ENCODE assay signal across 8 cellular contexts in the genomic region with DNA sequence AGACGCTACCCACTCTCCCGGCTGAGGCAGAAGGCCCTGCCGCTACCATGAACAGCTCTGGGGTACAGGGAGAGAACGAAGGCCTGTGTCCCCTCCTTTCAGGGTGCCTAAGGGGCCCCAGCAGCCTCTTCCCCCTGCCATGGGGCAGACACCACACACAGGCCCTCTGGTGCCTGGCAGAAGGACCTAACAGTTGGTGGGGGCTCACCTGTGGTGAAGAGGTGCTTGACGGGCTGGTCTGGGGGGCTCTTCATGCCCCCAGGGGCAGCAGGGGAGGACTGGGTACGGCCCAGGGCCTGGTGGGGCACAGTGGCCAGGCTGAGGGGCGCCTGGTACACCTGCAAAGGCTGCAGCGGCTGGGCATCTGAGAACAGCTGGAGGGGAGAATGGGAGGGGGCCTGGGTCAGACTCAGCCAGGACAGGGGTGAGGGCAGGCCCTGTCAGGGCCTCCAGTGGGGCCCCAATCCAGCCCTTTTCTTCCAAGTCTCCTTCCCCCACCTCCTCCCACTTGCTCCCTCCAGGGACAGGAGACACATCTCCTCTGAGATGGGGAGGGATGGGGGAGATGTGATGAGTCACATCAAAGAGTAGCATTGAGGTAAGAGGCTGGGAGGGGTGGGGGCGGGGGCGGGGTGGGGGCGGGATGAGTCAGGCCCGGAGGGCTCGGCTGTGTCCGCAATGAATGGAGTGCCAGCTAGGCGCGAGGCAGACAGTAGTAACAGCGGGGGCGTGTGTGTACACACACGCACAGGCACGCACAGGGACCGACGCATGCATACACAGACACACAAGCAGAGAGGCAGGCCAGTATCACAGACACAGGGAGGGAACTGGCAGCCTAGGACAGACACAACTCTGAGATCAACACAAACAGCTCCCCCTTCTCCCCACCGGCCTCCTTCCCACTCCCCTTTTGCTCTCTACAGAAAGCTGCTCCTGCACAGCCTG. TPM values are rescaled to one million over a fixed set of nuclear protein-coding genes. Genes with fewer than 3 reads are reported as not detected.
DNase-seq lines count a peak whose midpoint lies in the region; ATAC-seq and TF ChIP-seq lines count a peak whose summit lies in the region.

No MANE protein-coding gene starts in this region.

- no peak overlapping the region for H2AFZ ChIP-seq in ACC112 (ENCODE audit: low read length, unreplicated experiment)
- H2AFZ ChIP-seq in neural progenitor cell (replicated peaks) = no peak overlapping the region

- intact Hi-C loops in upper lobe of right lung (cut with DNase I) = no loop called here

- peaks cover 46% of the 10 kb centered on the region for H3K4me1 Mint-ChIP-seq in neural progenitor cell

- H3K27me3 ChIP-seq in ACC112 (ENCODE audit: insufficient read depth, low read length) = no peaks in the 10 kb centered on the region
- no peaks in the 10 kb centered on the region for H3K27me3 ChIP-seq in HUES6 (ENCODE audit: control insufficient read depth, insufficient read depth, low read length)
- no peaks in the 10 kb centered on the region for H3K27me3 ChIP-seq in ectodermal cell (ENCODE audit: control insufficient read depth, insufficient read depth, low read length, poor library complexity, severe bottlenecking)
- no peaks in the 10 kb centered on the region for H3K27me3 ChIP-seq in neural progenitor cell
- H3K27me3 ChIP-seq in upper lobe of right lung = no peaks in the 10 kb centered on the region

- H3K9me3 ChIP-seq in HUES6 (ENCODE audit: control insufficient read depth, insufficient read depth, low read depth, low read length) = no peaks in the 10 kb centered on the region
- H3K9me3 ChIP-seq in ectodermal cell (ENCODE audit: control insufficient read depth, low read length) = no peaks in the 10 kb centered on the region
- no peaks in the 10 kb centered on the region for H3K9me3 ChIP-seq in neural progenitor cell (ENCODE audit: low read depth)
- no peaks in the 10 kb centered on the region for H3K9me3 ChIP-seq in upper lobe of right lung

- H3K4me1 ChIP-seq in ACC112 (ENCODE audit: control insufficient read depth, insufficient read depth, low read length, unreplicated experiment) (peaks cover 28% of the 10 kb centered on the region), HUES6 (ENCODE audit: control insufficient read depth, insufficient read depth, low read length) (peaks cover 42% of the 10 kb centered on the region), ectodermal cell (ENCODE audit: control insufficient read depth, insufficient read depth, low read length) (peaks cover 21% of the 10 kb centered on the region), neural progenitor cell (peaks cover 29% of the 10 kb centered on the region), upper lobe of right lung (no peaks in the 10 kb centered on the region)

- H3K9ac ChIP-seq in HUES6 (ENCODE audit: low read length) = peak overlapping the region; percentile 79
- no peak overlapping the region for H3K9ac ChIP-seq in neural progenitor cell

- DNase-seq in activated CD4-positive, alpha-beta T cell treated with anti-CD3 and anti-CD28 coated beads, Interleukin-2, amount 50 U/mL, for 24 hours (ENCODE audit: low read depth in 1 of 2, low spot score in 1 of 2) = peak; percentile 35 to 56
- DNase-seq in neural progenitor cell (ENCODE audit: low spot score) (peak; percentile 67), upper lobe of right lung (no peak)

- no peaks in the 10 kb centered on the region for H4K20me1 ChIP-seq in neural progenitor cell (ENCODE audit: low read depth)

- H3K4me2 ChIP-seq in neural progenitor cell = peak overlapping the region; percentile 66

- H3K27ac ChIP-seq in ACC112 (ENCODE audit: low read depth, low read length) (peak overlapping the region; percentile 77), HUES6 (ENCODE audit: low read depth, low read length) (peak overlapping the region; percentile 68; the same call in 1 of the 2 replicates), ectodermal cell (ENCODE audit: insufficient read depth, low read depth, low read length, poor library complexity, severe bottlenecking) (peak overlapping the region; percentile 69), neural progenitor cell (peak overlapping the region; percentile 87), upper lobe of right lung (peak overlapping the region; percentile 58)

- H3K36me3 ChIP-seq in ACC112 (ENCODE audit: insufficient read depth, low read length) (no peaks in the 10 kb centered on the region), HUES6 (ENCODE audit: control insufficient read depth, insufficient read depth, low read length) (peaks cover 51% of the 10 kb centered on the region), ectodermal cell (ENCODE audit: control insufficient read depth, insufficient read depth, low read length) (peaks cover 25% of the 10 kb centered on the region), neural progenitor cell (no peaks in the 10 kb centered on the region), upper lobe of right lung (peaks cover 90% of the 10 kb centered on the region)

- no peaks in the 10 kb centered on the region for H3K9me3 Mint-ChIP-seq in neural progenitor cell

- 25 to 26% methylated on average over 20 to 22 of the region's 23 CpGs for WGBS in ectodermal cell, 2 experiments

- H3K27ac Mint-ChIP-seq in neural progenitor cell = peak overlapping the region; percentile 96

- H3K36me3 Mint-ChIP-seq in neural progenitor cell = peaks cover 23% of the 10 kb centered on the region

- TF ChIP-seq CTCF in neural progenitor cell (IDR thresholded peaks at IDR 0.05) (no peak), upper lobe of right lung (IDR thresholded peaks at IDR 0.05) (no peak)

- peaks cover 34% of the 10 kb centered on the region for H3F3A ChIP-seq in neural progenitor cell (ENCODE audit: low read depth)

- H3K4me3 ChIP-seq in ACC112 (ENCODE audit: low read depth, low read length) = peak overlapping the region; percentile 43
- H3K4me3 ChIP-seq in HUES6 (ENCODE audit: low read depth, low read length) = peak overlapping the region; percentile 56
- H3K4me3 ChIP-seq in ectodermal cell (ENCODE audit: insufficient read depth, low read depth, low read length) = no peak overlapping the region
- peak overlapping the region; percentile 29 for H3K4me3 ChIP-seq in neural progenitor cell
- no peak overlapping the region for H3K4me3 ChIP-seq in upper lobe of right lung

- H3K4me3 Mint-ChIP-seq in neural progenitor cell = peak overlapping the region; percentile 80

- no peaks in the 10 kb centered on the region for H3K79me2 ChIP-seq in ACC112 (ENCODE audit: control insufficient read depth, insufficient read depth, low read length, unreplicated experiment)
- no peaks in the 10 kb centered on the region for H3K79me2 ChIP-seq in neural progenitor cell (ENCODE audit: low read depth)

- ATAC-seq in upper lobe of right lung = peak; percentile 24
- no peak for ATAC-seq in HG03521 (IDR thresholded peaks at IDR 0.05; ENCODE audit: unreplicated experiment)
- ATAC-seq in GM21723 (IDR thresholded peaks at IDR 0.05; ENCODE audit: unreplicated experiment) = no peak

- H3K27me3 Mint-ChIP-seq in neural progenitor cell (ENCODE audit: insufficient read depth, low read depth) = peaks cover 6% of the 10 kb centered on the region

RNA-seq across cellular contexts. Expression of a gene that starts 16.1 kb away (rescaled TPM):
- 118 TPM for polyA plus RNA-seq in ectodermal cell (2013, experiment 1 of 4)
- polyA plus RNA-seq in ectodermal cell (2013, experiment 2 of 4) = 110 TPM
- 102 TPM for polyA plus RNA-seq in ectodermal cell (2013, experiment 3 of 4)
- 111 TPM for polyA plus RNA-seq in ectodermal cell (2013, experiment 4 of 4)
- 16.6 and 55.1 TPM in 2 replicates for total RNA-seq in neural progenitor cell (ENCODE audit: low replicate concordance)
- 39.7 TPM for total RNA-seq in upper lobe of right lung

RNA-seq across cellular contexts. Expression of a gene that starts 20.2 kb away (rescaled TPM):
- polyA plus RNA-seq in ectodermal cell (2013, experiment 1 of 4) = 76.3 TPM
- polyA plus RNA-seq in ectodermal cell (2013, experiment 2 of 4) = 74.7 TPM
- polyA plus RNA-seq in ectodermal cell (2013, experiment 3 of 4) = 56.0 TPM
- polyA plus RNA-seq in ectodermal cell (2013, experiment 4 of 4) = 60.3 TPM
- total RNA-seq in neural progenitor cell (ENCODE audit: low replicate concordance) (69.6 and 76.7 TPM in 2 replicates), upper lobe of right lung (39.8 TPM)

RNA-seq across cellular contexts. Expression of a gene that starts 36.8 kb away (rescaled TPM):
- polyA plus RNA-seq in ectodermal cell (2013, experiment 1 of 4) = 68.9 TPM
- 81.9 TPM for polyA plus RNA-seq in ectodermal cell (2013, experiment 2 of 4)
- polyA plus RNA-seq in ectodermal cell (2013, experiment 3 of 4) = 71.9 TPM
- 81.7 TPM for polyA plus RNA-seq in ectodermal cell (2013, experiment 4 of 4)
- 23.6 and 71.0 TPM in 2 replicates for total RNA-seq in neural progenitor cell (ENCODE audit: low replicate concordance)
- total RNA-seq in upper lobe of right lung = 55.3 TPM

RNA-seq across cellular contexts. Expression of a gene that starts 55.1 kb away (rescaled TPM):
- 13.3 TPM for polyA plus RNA-seq in ectodermal cell (2013, experiment 1 of 4)
- polyA plus RNA-seq in ectodermal cell (2013, experiment 2 of 4) = 15.9 TPM
- polyA plus RNA-seq in ectodermal cell (2013, experiment 3 of 4) = 11.8 TPM
- 12.0 TPM for polyA plus RNA-seq in ectodermal cell (2013, experiment 4 of 4)
- 6.5 and 11.0 TPM in 2 replicates for total RNA-seq in neural progenitor cell (ENCODE audit: low replicate concordance)
- total RNA-seq in upper lobe of right lung = 0.35 TPM

Comparison
In these comparisons a context has a peak if more than half of its experiments do, and no peak if none do; other contexts are left out.
1. H3K4me3 ChIP-seq: peak in ACC112 (single experiment), HUES6 (single experiment) and neural progenitor cell (single experiment); none in ectodermal cell (single experiment) and upper lobe of right lung (single experiment).
2. Peak in every context shown above with its lines, with median percentiles within 50 percentile points of each other: H3K27ac ChIP-seq.